ENCODE assay signal across 14 cellular contexts in the genomic region with DNA sequence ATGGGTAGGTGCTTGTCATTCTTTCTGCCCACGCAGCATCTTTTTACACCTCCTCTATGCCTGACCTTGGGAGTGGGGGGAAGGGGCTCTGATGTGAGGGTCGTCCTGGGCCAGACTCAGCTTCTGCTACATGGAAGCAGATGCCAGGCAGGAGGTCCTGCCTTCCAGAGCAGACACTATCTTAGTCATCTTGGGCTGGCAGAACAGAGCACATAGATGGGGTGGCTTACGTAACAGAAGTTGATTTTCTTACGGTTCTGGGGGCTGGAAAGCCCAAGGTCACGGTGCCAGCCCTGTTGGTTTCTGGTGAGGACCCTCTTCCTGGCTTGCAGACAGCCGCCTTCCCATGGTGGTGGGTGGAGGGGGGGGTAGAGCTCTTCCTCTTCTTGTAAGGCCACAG.
"Had no signal": no experiment of that assay in that cellular context is flagged by ENCODE, and none has a peak within 500 bp of the region (broad histone marks: within the 10 kb centered on the region; RNA-seq: fewer than 3 reads in every experiment).

No MANE protein-coding gene starts in this region.

- H3K4me1 Mint-ChIP-seq: activated CD4-positive, alpha-beta T cell treated with anti-CD3 and anti-CD28 coated beads for 36 hours; activated naive CD8-positive, alpha-beta T cell treated with anti-CD3 and anti-CD28 coated beads, Interleukin-2, amount 10 ng/mL, durations not matched to agents 7 days and 5 days had no signal

- H3K27ac Mint-ChIP-seq: activated CD4-positive, alpha-beta memory T cell treated with anti-CD3 and anti-CD28 coated beads for 36 hours; activated CD4-positive, alpha-beta T cell treated with anti-CD3 and anti-CD28 coated beads for 36 hours; activated naive CD8-positive, alpha-beta T cell treated with anti-CD3 and anti-CD28 coated beads, Interleukin-2, amount 10 ng/mL, durations not matched to agents 7 days and 5 days; activated T-helper 2 cell treated with anti-CD3 and anti-CD28 coated beads, Interferon-gamma antibody, Interleukin-2, Interleukin-4, amounts not matched to agents 10 μg/mL and 5 μg/mL and 100 μg/mL, durations not matched to agents 14 hours and 24 hours and 36 hours; WTC11 had no signal

- H3K9me3 Mint-ChIP-seq: activated CD4-positive, alpha-beta memory T cell treated with anti-CD3 and anti-CD28 coated beads for 36 hours; activated naive CD8-positive, alpha-beta T cell treated with anti-CD3 and anti-CD28 coated beads, Interleukin-2, amount 10 ng/mL, durations not matched to agents 7 days and 5 days; activated T-helper 2 cell treated with anti-CD3 and anti-CD28 coated beads, Interferon-gamma antibody, Interleukin-2, Interleukin-4, amounts not matched to agents 10 μg/mL and 5 μg/mL and 100 μg/mL, durations not matched to agents 14 hours and 24 hours and 36 hours; brain; central memory CD8-positive, alpha-beta T cell; nephron had no signal

- ATAC-seq: activated CD4-positive, alpha-beta T cell treated with anti-CD3 and anti-CD28 coated beads for 36 hours; WTC11 had no signal

- DNase-seq: activated CD4-positive, alpha-beta memory T cell treated with anti-CD3 and anti-CD28 coated beads for 36 hours; activated CD4-positive, alpha-beta T cell treated with anti-CD3 and anti-CD28 coated beads for 36 hours; activated naive CD4-positive, alpha-beta T cell treated with Interleukin-2 at 50 U/mL for 16 hours; activated naive CD8-positive, alpha-beta T cell treated with anti-CD3 and anti-CD28 coated beads, Interleukin-2, amount 10 ng/mL, durations not matched to agents 7 days and 5 days; activated T-cell treated with anti-CD3 and anti-CD28 coated beads for 4 hours; occipital lobe; retina had no signal

- H3K4me3 ChIP-seq: coronary artery, SK-N-MC had no signal

- H3K4me3 Mint-ChIP-seq: activated CD4-positive, alpha-beta memory T cell treated with anti-CD3 and anti-CD28 coated beads for 36 hours; activated CD4-positive, alpha-beta T cell treated with anti-CD3 and anti-CD28 coated beads for 36 hours; activated naive CD8-positive, alpha-beta T cell treated with anti-CD3 and anti-CD28 coated beads, Interleukin-2, amount 10 ng/mL, durations not matched to agents 7 days and 5 days; brain; central memory CD8-positive, alpha-beta T cell; nephron; WTC11 had no signal

- H3K36me3 Mint-ChIP-seq: activated CD4-positive, alpha-beta memory T cell treated with anti-CD3 and anti-CD28 coated beads for 36 hours; activated naive CD8-positive, alpha-beta T cell treated with anti-CD3 and anti-CD28 coated beads, Interleukin-2, amount 10 ng/mL, durations not matched to agents 7 days and 5 days; brain; WTC11 had no signal

- H3K27me3 Mint-ChIP-seq: activated CD4-positive, alpha-beta memory T cell treated with anti-CD3 and anti-CD28 coated beads for 36 hours; activated CD4-positive, alpha-beta T cell treated with anti-CD3 and anti-CD28 coated beads for 36 hours; activated naive CD8-positive, alpha-beta T cell treated with anti-CD3 and anti-CD28 coated beads, Interleukin-2, amount 10 ng/mL, durations not matched to agents 7 days and 5 days; brain; central memory CD8-positive, alpha-beta T cell had no signal

- H3K27ac ChIP-seq: coronary artery, SK-N-MC had no signal
